Comparison of ENCODE assay signal across 1 cellular context in the genomic region with DNA sequence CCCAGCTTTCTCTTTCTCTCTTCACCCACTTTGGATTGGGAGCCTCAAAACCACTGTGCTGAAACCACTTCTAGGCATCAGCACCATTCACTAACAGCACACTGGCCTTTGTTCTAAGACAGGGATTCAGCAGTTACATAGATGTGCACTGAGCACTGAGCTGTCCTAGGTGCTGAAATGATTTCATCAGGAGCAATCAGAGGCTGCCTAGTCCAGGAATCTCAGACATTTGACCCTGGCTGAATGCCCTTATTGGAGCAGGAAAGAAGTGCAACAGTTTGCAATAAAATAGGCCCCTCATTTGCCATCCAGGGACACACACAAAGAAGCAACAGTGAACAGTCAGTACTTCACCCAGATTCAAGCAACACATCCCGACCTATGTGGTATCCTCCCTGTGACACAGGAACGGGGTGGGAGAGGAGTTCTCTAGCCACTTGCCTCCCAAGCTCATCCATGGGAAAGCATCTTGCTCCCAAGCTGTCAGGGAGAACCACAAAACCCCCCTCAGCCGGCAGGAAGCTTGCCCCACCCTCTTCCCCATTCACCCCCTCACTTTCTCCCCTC.
TF ChIP-seq lines count a peak whose summit lies in the region.

No MANE protein-coding gene starts in this region.

TF ChIP-seq in HepG2, 621 proteins besides CTCF, POLR2A, EP300 and RAD21 (continued from another document and continues in another):
- TF ChIP-seq, protein P1, sequence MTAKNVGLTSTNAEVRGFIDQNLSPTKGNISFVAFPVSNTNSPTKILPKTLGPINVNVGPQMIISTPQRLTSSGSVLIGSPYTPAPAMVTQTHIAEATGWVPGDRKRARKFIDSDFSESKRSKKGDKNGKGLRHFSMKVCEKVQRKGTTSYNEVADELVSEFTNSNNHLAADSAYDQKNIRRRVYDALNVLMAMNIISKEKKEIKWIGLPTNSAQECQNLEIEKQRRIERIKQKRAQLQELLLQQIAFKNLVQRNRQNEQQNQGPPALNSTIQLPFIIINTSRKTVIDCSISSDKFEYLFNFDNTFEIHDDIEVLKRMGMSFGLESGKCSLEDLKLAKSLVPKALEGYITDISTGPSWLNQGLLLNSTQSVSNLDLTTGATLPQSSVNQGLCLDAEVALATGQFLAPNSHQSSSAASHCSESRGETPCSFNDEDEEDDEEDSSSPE (CRISPR knock-in tag; IDR thresholded peaks at IDR 0.05), result peak; percentile 65; the same call in 1 of the 2 replicates
- TF ChIP-seq ZNF441 (CRISPR knock-in tag; IDR thresholded peaks at IDR 0.05; ENCODE audit: borderline replicate concordance), result peak; percentile 94
- TF ChIP-seq HNF4G (IDR thresholded peaks at IDR 0.05; ENCODE audit: borderline replicate concordance, low read depth, low read length), result no peak
- TF ChIP-seq HNF4G (CRISPR knock-in tag; IDR thresholded peaks at IDR 0.05; ENCODE audit: borderline replicate concordance, low read depth), result 0 out of 2 replicates have a peak, but pooled peaks have one; percentile 27
- 0 out of 2 replicates have a peak, but pooled peaks have one; percentile 31 for TF ChIP-seq SMC3 (IDR thresholded peaks at IDR 0.05; ENCODE audit: low read length)
- TF ChIP-seq, protein P2, sequence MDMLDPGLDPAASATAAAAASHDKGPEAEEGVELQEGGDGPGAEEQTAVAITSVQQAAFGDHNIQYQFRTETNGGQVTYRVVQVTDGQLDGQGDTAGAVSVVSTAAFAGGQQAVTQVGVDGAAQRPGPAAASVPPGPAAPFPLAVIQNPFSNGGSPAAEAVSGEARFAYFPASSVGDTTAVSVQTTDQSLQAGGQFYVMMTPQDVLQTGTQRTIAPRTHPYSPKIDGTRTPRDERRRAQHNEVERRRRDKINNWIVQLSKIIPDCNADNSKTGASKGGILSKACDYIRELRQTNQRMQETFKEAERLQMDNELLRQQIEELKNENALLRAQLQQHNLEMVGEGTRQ (IDR thresholded peaks at IDR 0.05; ENCODE audit: low read depth, low read length), result no peak
- TF ChIP-seq, protein P2 (CRISPR knock-in tag; IDR thresholded peaks at IDR 0.05; ENCODE audit: borderline replicate concordance), result no peak
- TF ChIP-seq ZNF451 (CRISPR knock-in tag; IDR thresholded peaks at IDR 0.05), result no peak
- TF ChIP-seq ZNF605 (CRISPR knock-in tag; IDR thresholded peaks at IDR 0.05), result 0 out of 2 replicates have a peak, but pooled peaks have one; percentile 31
- TF ChIP-seq ZNF790 (CRISPR knock-in tag; IDR thresholded peaks at IDR 0.05; ENCODE audit: borderline replicate concordance), result peak; percentile 44; the same call in 1 of the 2 replicates
- no peak for TF ChIP-seq MBD4 (IDR thresholded peaks at IDR 0.05; ENCODE audit: borderline replicate concordance, low read length)
- TF ChIP-seq, protein P3, sequence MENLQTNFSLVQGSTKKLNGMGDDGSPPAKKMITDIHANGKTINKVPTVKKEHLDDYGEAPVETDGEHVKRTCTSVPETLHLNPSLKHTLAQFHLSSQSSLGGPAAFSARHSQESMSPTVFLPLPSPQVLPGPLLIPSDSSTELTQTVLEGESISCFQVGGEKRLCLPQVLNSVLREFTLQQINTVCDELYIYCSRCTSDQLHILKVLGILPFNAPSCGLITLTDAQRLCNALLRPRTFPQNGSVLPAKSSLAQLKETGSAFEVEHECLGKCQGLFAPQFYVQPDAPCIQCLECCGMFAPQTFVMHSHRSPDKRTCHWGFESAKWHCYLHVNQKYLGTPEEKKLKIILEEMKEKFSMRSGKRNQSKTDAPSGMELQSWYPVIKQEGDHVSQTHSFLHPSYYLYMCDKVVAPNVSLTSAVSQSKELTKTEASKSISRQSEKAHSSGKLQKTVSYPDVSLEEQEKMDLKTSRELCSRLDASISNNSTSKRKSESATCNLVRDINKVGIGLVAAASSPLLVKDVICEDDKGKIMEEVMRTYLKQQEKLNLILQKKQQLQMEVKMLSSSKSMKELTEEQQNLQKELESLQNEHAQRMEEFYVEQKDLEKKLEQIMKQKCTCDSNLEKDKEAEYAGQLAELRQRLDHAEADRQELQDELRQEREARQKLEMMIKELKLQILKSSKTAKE (CRISPR knock-in tag; IDR thresholded peaks at IDR 0.05; ENCODE audit: borderline replicate concordance), result peak; percentile 45; the same call in 1 of the 2 replicates
- TF ChIP-seq JUNB (CRISPR knock-in tag; IDR thresholded peaks at IDR 0.05; ENCODE audit: borderline replicate concordance), result 0 out of 2 replicates have a peak, but pooled peaks have one; percentile 28
- TF ChIP-seq NFIB (CRISPR knock-in tag; IDR thresholded peaks at IDR 0.05; ENCODE audit: borderline replicate concordance), result no peak
- TF ChIP-seq, protein P4, sequence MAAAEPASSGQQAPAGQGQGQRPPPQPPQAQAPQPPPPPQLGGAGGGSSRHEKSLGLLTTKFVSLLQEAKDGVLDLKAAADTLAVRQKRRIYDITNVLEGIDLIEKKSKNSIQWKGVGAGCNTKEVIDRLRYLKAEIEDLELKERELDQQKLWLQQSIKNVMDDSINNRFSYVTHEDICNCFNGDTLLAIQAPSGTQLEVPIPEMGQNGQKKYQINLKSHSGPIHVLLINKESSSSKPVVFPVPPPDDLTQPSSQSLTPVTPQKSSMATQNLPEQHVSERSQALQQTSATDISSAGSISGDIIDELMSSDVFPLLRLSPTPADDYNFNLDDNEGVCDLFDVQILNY (CRISPR knock-in tag; conservative IDR thresholded peaks at IDR 0.05), result 0 out of 2 replicates have a peak, but pooled peaks have one; percentile 56
- no peak for TF ChIP-seq NFIC (IDR thresholded peaks at IDR 0.05; ENCODE audit: low read length)
- TF ChIP-seq PRPF4 (IDR thresholded peaks at IDR 0.05; ENCODE audit: low read depth, low read length, poor library complexity, severe bottlenecking), result no peak
- no peak for TF ChIP-seq PHF21A (CRISPR knock-in tag; IDR thresholded peaks at IDR 0.05)
- TF ChIP-seq RFXAP (CRISPR knock-in tag; IDR thresholded peaks at IDR 0.05; ENCODE audit: borderline replicate concordance), result peak; percentile 61; the same call in 1 of the 2 replicates
- peak; percentile 83; the same call in 1 of the 2 replicates for TF ChIP-seq MXD4 (CRISPR knock-in tag; IDR thresholded peaks at IDR 0.05)
- TF ChIP-seq ZNF253 (CRISPR knock-in tag; IDR thresholded peaks at IDR 0.05; ENCODE audit: borderline replicate concordance), result 0 out of 2 replicates have a peak, but pooled peaks have one; percentile 43
- peak; percentile 99 for TF ChIP-seq ZNF232 (CRISPR knock-in tag; IDR thresholded peaks at IDR 0.05; ENCODE audit: borderline replicate concordance)
- TF ChIP-seq RBM22 (optimal IDR thresholded peaks at IDR 0.05; ENCODE audit: low read length), result no peak
- TF ChIP-seq KMT2A (CRISPR knock-in tag; IDR thresholded peaks at IDR 0.05), result peak; percentile 57; the same call in 1 of the 2 replicates
- 0 out of 2 replicates have a peak, but pooled peaks have one; percentile 48 for TF ChIP-seq ZBTB7B (CRISPR knock-in tag; IDR thresholded peaks at IDR 0.05)
- TF ChIP-seq ISX (CRISPR knock-in tag; conservative IDR thresholded peaks at IDR 0.05), result peak; percentile 95; the same call in 1 of the 2 replicates
- no peak for TF ChIP-seq ARID2 (CRISPR knock-in tag; IDR thresholded peaks at IDR 0.05; ENCODE audit: borderline replicate concordance)
- 0 out of 2 replicates have a peak, but pooled peaks have one; percentile 68 for TF ChIP-seq ZFP36L1 (CRISPR knock-in tag; IDR thresholded peaks at IDR 0.05)
- TF ChIP-seq PTBP1 (IDR thresholded peaks at IDR 0.05; ENCODE audit: low read depth, low read length, poor library complexity, severe bottlenecking), result no peak
- TF ChIP-seq HOXA3 (CRISPR knock-in tag; IDR thresholded peaks at IDR 0.05), result peak; percentile 67
- TF ChIP-seq ATF7-NPFF (CRISPR knock-in tag; IDR thresholded peaks at IDR 0.05; ENCODE audit: low read depth), result peak; percentile 69; the same call in 1 of the 2 replicates
- TF ChIP-seq, protein P5, sequence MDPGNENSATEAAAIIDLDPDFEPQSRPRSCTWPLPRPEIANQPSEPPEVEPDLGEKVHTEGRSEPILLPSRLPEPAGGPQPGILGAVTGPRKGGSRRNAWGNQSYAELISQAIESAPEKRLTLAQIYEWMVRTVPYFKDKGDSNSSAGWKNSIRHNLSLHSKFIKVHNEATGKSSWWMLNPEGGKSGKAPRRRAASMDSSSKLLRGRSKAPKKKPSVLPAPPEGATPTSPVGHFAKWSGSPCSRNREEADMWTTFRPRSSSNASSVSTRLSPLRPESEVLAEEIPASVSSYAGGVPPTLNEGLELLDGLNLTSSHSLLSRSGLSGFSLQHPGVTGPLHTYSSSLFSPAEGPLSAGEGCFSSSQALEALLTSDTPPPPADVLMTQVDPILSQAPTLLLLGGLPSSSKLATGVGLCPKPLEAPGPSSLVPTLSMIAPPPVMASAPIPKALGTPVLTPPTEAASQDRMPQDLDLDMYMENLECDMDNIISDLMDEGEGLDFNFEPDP (CRISPR knock-in tag; conservative IDR thresholded peaks at IDR 0.05), result 0 out of 2 replicates have a peak, but pooled peaks have one; percentile 65
- TF ChIP-seq SATB2 (CRISPR knock-in tag; IDR thresholded peaks at IDR 0.05), result peak; percentile 98
- TF ChIP-seq, protein P6, sequence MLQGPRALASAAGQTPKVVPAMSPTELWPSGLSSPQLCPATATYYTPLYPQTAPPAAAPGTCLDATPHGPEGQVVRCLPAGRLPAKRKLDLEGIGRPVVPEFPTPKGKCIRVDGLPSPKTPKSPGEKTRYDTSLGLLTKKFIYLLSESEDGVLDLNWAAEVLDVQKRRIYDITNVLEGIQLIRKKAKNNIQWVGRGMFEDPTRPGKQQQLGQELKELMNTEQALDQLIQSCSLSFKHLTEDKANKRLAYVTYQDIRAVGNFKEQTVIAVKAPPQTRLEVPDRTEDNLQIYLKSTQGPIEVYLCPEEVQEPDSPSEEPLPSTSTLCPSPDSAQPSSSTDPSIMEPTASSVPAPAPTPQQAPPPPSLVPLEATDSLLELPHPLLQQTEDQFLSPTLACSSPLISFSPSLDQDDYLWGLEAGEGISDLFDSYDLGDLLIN (CRISPR knock-in tag; IDR thresholded peaks at IDR 0.05; ENCODE audit: borderline replicate concordance), result peak; percentile 86; the same call in 1 of the 2 replicates
- TF ChIP-seq, protein P7, sequence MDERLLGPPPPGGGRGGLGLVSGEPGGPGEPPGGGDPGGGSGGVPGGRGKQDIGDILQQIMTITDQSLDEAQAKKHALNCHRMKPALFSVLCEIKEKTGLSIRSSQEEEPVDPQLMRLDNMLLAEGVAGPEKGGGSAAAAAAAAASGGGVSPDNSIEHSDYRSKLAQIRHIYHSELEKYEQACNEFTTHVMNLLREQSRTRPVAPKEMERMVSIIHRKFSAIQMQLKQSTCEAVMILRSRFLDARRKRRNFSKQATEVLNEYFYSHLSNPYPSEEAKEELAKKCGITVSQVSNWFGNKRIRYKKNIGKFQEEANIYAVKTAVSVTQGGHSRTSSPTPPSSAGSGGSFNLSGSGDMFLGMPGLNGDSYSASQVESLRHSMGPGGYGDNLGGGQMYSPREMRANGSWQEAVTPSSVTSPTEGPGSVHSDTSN (CRISPR knock-in tag; IDR thresholded peaks at IDR 0.05), result no peak
- TF ChIP-seq AGO1 (IDR thresholded peaks at IDR 0.05; ENCODE audit: low read depth, low read length, poor library complexity, severe bottlenecking), result no peak
- TF ChIP-seq, protein P8, sequence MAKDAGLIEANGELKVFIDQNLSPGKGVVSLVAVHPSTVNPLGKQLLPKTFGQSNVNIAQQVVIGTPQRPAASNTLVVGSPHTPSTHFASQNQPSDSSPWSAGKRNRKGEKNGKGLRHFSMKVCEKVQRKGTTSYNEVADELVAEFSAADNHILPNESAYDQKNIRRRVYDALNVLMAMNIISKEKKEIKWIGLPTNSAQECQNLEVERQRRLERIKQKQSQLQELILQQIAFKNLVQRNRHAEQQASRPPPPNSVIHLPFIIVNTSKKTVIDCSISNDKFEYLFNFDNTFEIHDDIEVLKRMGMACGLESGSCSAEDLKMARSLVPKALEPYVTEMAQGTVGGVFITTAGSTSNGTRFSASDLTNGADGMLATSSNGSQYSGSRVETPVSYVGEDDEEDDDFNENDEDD (CRISPR knock-in tag; IDR thresholded peaks at IDR 0.05; ENCODE audit: borderline replicate concordance), result peak; percentile 35; the same call in 1 of the 2 replicates
- TF ChIP-seq JUND (CRISPR knock-in tag; IDR thresholded peaks at IDR 0.05), result peak; percentile 69; the same call in 1 of the 2 replicates
- TF ChIP-seq ZNF616 (CRISPR knock-in tag; IDR thresholded peaks at IDR 0.05; ENCODE audit: low read depth), result no peak
- 0 out of 2 replicates have a peak, but pooled peaks have one; percentile 52 for TF ChIP-seq ZNF775 (CRISPR knock-in tag; IDR thresholded peaks at IDR 0.05; ENCODE audit: borderline replicate concordance)
- no peak for TF ChIP-seq SCMH1 (CRISPR knock-in tag; IDR thresholded peaks at IDR 0.05; ENCODE audit: borderline replicate concordance)
- peak; percentile 86; the same call in 1 of the 2 replicates for TF ChIP-seq ZNF33B (CRISPR knock-in tag; IDR thresholded peaks at IDR 0.05)
- TF ChIP-seq ZNF10 (CRISPR knock-in tag; IDR thresholded peaks at IDR 0.05; ENCODE audit: borderline replicate concordance, low read depth), result no peak
